ENCODE assay signal across 11 cellular contexts in the genomic region with DNA sequence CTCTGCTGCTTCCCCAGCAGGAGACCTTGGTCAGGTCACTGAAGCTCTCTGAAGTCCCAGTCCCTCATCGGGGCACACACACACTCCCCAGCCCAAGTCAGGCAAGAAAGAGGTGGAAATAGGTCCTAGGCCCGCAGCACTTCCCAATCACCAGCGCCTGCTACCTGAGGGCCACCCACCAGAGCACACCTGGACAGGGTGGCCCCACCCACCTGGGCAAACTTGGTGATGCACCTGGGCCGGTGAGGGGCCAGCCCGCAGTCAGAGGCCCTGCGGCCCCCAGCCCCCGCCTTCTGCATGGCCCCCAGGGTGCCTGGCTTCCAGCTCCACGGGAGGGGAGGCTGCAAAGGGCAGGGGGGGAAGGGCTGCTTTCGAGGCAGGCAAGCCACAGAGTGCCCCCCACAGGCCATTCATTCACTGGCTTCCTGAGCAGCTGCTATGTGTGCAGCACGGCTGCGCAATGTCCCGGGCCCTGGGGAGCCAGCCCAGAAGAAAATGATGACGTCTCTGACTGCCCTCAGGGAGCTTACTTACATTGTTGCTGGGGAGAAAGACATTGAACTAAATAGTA. TPM values are rescaled to one million over a fixed set of nuclear protein-coding genes. Genes with fewer than 3 reads are reported as not detected.
A peak's percentile ranks its signal among the peaks of the same experiment; 100 is the strongest.
DNase-seq lines count a peak whose midpoint lies in the region; ATAC-seq and TF ChIP-seq lines count a peak whose summit lies in the region.
"Had no signal": no experiment of that assay in that cellular context is flagged by ENCODE, and none has a peak within 500 bp of the region (broad histone marks: within the 10 kb centered on the region; RNA-seq: fewer than 3 reads in every experiment).

No MANE protein-coding gene starts in this region.

- H3K36me3 ChIP-seq in mammary epithelial cell (ENCODE audit: insufficient read depth, low read length) (no peaks in the 10 kb centered on the region), upper lobe of right lung (no peaks in the 10 kb centered on the region)
- H3K36me3 ChIP-seq: BLaER1 treated with 17β-estradiol and CSF1 and Interleukin-3, amounts not matched to agents 10 nM and 100 nM had no signal

- H3K27ac Mint-ChIP-seq in MCF 10A (ENCODE audit: low read depth, unreplicated experiment): peak overlapping the region; percentile 51

- H3K27ac ChIP-seq in mammary epithelial cell (ENCODE audit: insufficient read depth, low read depth, low read length) (no peak overlapping the region), upper lobe of right lung (no peak overlapping the region)
- H3K27ac ChIP-seq: BLaER1 treated with 17β-estradiol and CSF1 and Interleukin-3, amounts not matched to agents 10 nM and 100 nM had no signal

- intact Hi-C loops in MCF 10A (cut with micrococcal nuclease) (no loop called here), mammary epithelial cell (cut with micrococcal nuclease) (no loop called here), upper lobe of right lung (cut with DNase I) (no loop called here)

- H3K4me1 Mint-ChIP-seq in MCF 10A (ENCODE audit: insufficient read depth, unreplicated experiment): peaks cover 8% of the 10 kb centered on the region

- 100% methylated on average over 7 of the region's 13 CpGs for WGBS in mammary epithelial cell (ENCODE audit: low coverage, missing lambda C conversion rate)

- no peak overlapping the region for H3K9ac ChIP-seq in mammary epithelial cell (ENCODE audit: insufficient read depth, low read length)
- H3K9ac ChIP-seq: BLaER1 treated with 17β-estradiol and CSF1 and Interleukin-3, amounts not matched to agents 10 nM and 100 nM had no signal

- no peak for DNase-seq in MCF 10A (ENCODE audit: unreplicated experiment)
- DNase-seq in mammary epithelial cell: no peak
- peak; percentile 55 for DNase-seq in OCI-M1 (lab: John Stamatoyannopoulos, UW)
- no peak for DNase-seq in fibroblast of the aortic adventitia (ENCODE audit: low read depth)
- DNase-seq in upper lobe of right lung: peak; percentile 56
- DNase-seq in MV-4-11 (lab: John Stamatoyannopoulos, UW): no peak
- DNase-seq: activated T-cell treated with anti-CD3 and anti-CD28 coated beads, Interleukin-2, amount 50 U/mL, for 4 hours; NCI-H2081 treated with DMSO at 0.1 percent for 48 hours had no signal

- in situ Hi-C loops in mammary epithelial cell (cut with MboI; ENCODE audit: low sequenced_read_pairs in 2 of 2): no loop called here

- dilution Hi-C loops in mammary epithelial cell (cut with HindIII; ENCODE audit: low sequenced_read_pairs): loop anchor here (10.0 kb wide), 1 partner anchor 57 kb away; a partner anchor contains a TSS

- H3K4me1 ChIP-seq in mammary epithelial cell (ENCODE audit: insufficient read depth, low read length) (peaks cover 48% of the 10 kb centered on the region), upper lobe of right lung (peaks cover 8% of the 10 kb centered on the region)

- peaks cover 14% of the 10 kb centered on the region for H3K36me3 Mint-ChIP-seq in MCF 10A (ENCODE audit: insufficient read depth, unreplicated experiment)

- no peak overlapping the region for H3K4me3 Mint-ChIP-seq in MCF 10A (ENCODE audit: unreplicated experiment)
- H3K4me3 Mint-ChIP-seq: activated T-cell treated with anti-CD3 and anti-CD28 coated beads, Interleukin-2, amount 50 U/mL, for 4 hours had no signal

- no peak for TF ChIP-seq CTCF in MCF 10A (IDR thresholded peaks at IDR 0.05; ENCODE audit: unreplicated experiment)
- no peak for TF ChIP-seq CTCF in mammary epithelial cell (conservative IDR thresholded peaks at IDR 0.05 in 1 of 2, IDR thresholded peaks at IDR 0.05 in 1 of 2; ENCODE audit: extremely low read depth in 1 of 2, insufficient read depth in 1 of 2, low read depth in 1 of 2, low read length in 2 of 2)
- peak; percentile 8 for TF ChIP-seq CTCF in fibroblast of the aortic adventitia (IDR thresholded peaks at IDR 0.05; ENCODE audit: insufficient read depth, low read length)
- TF ChIP-seq CTCF in upper lobe of right lung (IDR thresholded peaks at IDR 0.05): no peak

- H3K4me3 ChIP-seq in mammary epithelial cell (replicated peaks in 1 of 3; ENCODE audit: insufficient read depth in 1 of 3, low read depth in 2 of 3, low read length in 3 of 3) (no peak overlapping the region), fibroblast of the aortic adventitia (ENCODE audit: low read depth, low read length) (no peak overlapping the region), upper lobe of right lung (no peak overlapping the region)
- H3K4me3 ChIP-seq: BLaER1 treated with 17β-estradiol and CSF1 and Interleukin-3, amounts not matched to agents 10 nM and 100 nM had no signal

- H3K9me3 ChIP-seq in mammary epithelial cell (replicated peaks; ENCODE audit: insufficient read depth, low read length) (no peaks in the 10 kb centered on the region), upper lobe of right lung (no peaks in the 10 kb centered on the region)
- H3K9me3 ChIP-seq: BLaER1 treated with 17β-estradiol and CSF1 and Interleukin-3, amounts not matched to agents 10 nM and 100 nM had no signal

- H3K79me2 ChIP-seq in mammary epithelial cell (ENCODE audit: insufficient read depth, low read length): peaks cover 56% of the 10 kb centered on the region

- no peaks in the 10 kb centered on the region for H3K9me3 Mint-ChIP-seq in MCF 10A (ENCODE audit: unreplicated experiment)
- H3K9me3 Mint-ChIP-seq: activated T-cell treated with anti-CD3 and anti-CD28 coated beads, Interleukin-2, amount 50 U/mL, for 4 hours had no signal

- H3K27me3 ChIP-seq in mammary epithelial cell (ENCODE audit: insufficient read depth, low read length): no peaks in the 10 kb centered on the region
- peaks cover 20% of the 10 kb centered on the region for H3K27me3 ChIP-seq in upper lobe of right lung

- CTCF ChIA-PET in MCF 10A (lab: Yijun Ruan, JAX): interaction anchor here (1.0 to 1.8 kb wide), 2 partner anchors 31 to 468 kb away, joined by 3 to 8 read pairs; no protein-coding TSS in a partner anchor
- CTCF ChIA-PET in mammary epithelial cell (lab: Charles Lee; ENCODE audit: low non-redundant PET): no interaction called here

- no peak overlapping the region for H2AFZ ChIP-seq in mammary epithelial cell (ENCODE audit: low read depth, low read length)

- H3K27me3 Mint-ChIP-seq in MCF 10A (ENCODE audit: insufficient read depth, unreplicated experiment): no peaks in the 10 kb centered on the region

- no peak overlapping the region for H3K4me2 ChIP-seq in mammary epithelial cell (ENCODE audit: insufficient read depth, low read depth, low read length)
- H3K4me2 ChIP-seq: BLaER1 treated with 17β-estradiol and CSF1 and Interleukin-3, amounts not matched to agents 10 nM and 100 nM had no signal

- no peaks in the 10 kb centered on the region for H4K20me1 ChIP-seq in mammary epithelial cell (ENCODE audit: insufficient read depth, low read length)

- no peak for ATAC-seq in upper lobe of right lung
- ATAC-seq in HG02981 (IDR thresholded peaks at IDR 0.05; ENCODE audit: unreplicated experiment): no peak
- no peak for ATAC-seq in HG03342 (IDR thresholded peaks at IDR 0.05; ENCODE audit: unreplicated experiment)
- ATAC-seq: activated T-cell treated with anti-CD3 and anti-CD28 coated beads, Interleukin-2, amount 50 U/mL, for 4 hours had no signal

- BruUV-seq in MCF 10A (replicated peaks; lab: Mats Ljungman, UMichigan) (no TSS peak), mammary epithelial cell (replicated peaks; lab: Mats Ljungman, UMichigan) (no TSS peak)

- POLR2A ChIA-PET in MCF 10A (lab: Yijun Ruan, JAX): no interaction called here

RNA-seq across cellular contexts. Expression of a gene that starts 4.7 kb away (rescaled TPM):
- total RNA-seq in MCF 10A (2022) (14.0 and 14.6 TPM in 2 replicates), mammary epithelial cell (10 to 100 TPM; 13.2 to 65.3 TPM), fibroblast of the aortic adventitia (ENCODE audit: low replicate concordance) (1.6 and 3.2 TPM in 2 replicates), upper lobe of right lung (0.52 TPM)
- 20.7 TPM for polyA plus RNA-seq in mammary epithelial cell
- 21.3 TPM for polyA minus RNA-seq in mammary epithelial cell

RNA-seq across cellular contexts. Expression of a gene that starts 10.0 kb away (rescaled TPM):
- total RNA-seq in MCF 10A (2022) (0.19 and 1.9 TPM in 2 replicates), mammary epithelial cell (under 1 TPM; 0.83 to 0.99 TPM), fibroblast of the aortic adventitia (ENCODE audit: low replicate concordance) (0.27 and 3.0 TPM in 2 replicates), upper lobe of right lung (4.6 TPM)
- 0.41 TPM for polyA plus RNA-seq in mammary epithelial cell
- polyA minus RNA-seq in mammary epithelial cell: not detected
- total RNA-seq: activated T-cell treated with anti-CD3 and anti-CD28 coated beads, Interleukin-2, amount 50 U/mL, for 4 hours had no signal

RNA-seq across cellular contexts. Expression of a gene that starts 59.3 kb away (rescaled TPM):
- 245 and 247 TPM in 2 replicates for total RNA-seq in MCF 10A (2022)
- 100 to 1,000 TPM; 155 to 203 TPM for total RNA-seq in mammary epithelial cell
- 94.4 TPM for polyA plus RNA-seq in mammary epithelial cell
- polyA minus RNA-seq in mammary epithelial cell: 107 TPM
- 215 and 395 TPM in 2 replicates for total RNA-seq in fibroblast of the aortic adventitia (ENCODE audit: low replicate concordance)
- total RNA-seq in upper lobe of right lung: 249 TPM

Comparison
In these comparisons a context has a peak if more than half of its experiments do, and no peak if none do; other contexts are left out.
1. DNase-seq: peak in OCI-M1 (single experiment) and upper lobe of right lung (single experiment); none in MCF 10A (single experiment), mammary epithelial cell (single experiment), fibroblast of the aortic adventitia (single experiment) and MV-4-11 (single experiment).